ENCODE assay signal across 23 cellular contexts in genomic region chr19:2573916-2574315, GRCh38.
"Had no signal": no experiment of that assay in that cellular context is flagged by ENCODE, and none has a peak within 500 bp of the region (broad histone marks: within the 10 kb centered on the region; RNA-seq: fewer than 3 reads in every experiment).

No MANE protein-coding gene starts in this region.

- H3K9me3 Mint-ChIP-seq: activated naive CD8-positive, alpha-beta T cell treated with anti-CD3 and anti-CD28 coated beads, Interleukin-2, amount 50 U/mL, for 24 hours; activated T-cell treated with anti-CD3 and anti-CD28 coated beads, Interleukin-2, amount 50 U/mL, for 24 hours; activated T-helper 2 cell treated with anti-CD3 and anti-CD28 coated beads, Interferon-gamma antibody, Interleukin-2, Interleukin-4, amounts not matched to agents 10 μg/mL and 5 μg/mL and 100 μg/mL, durations not matched to agents 14 hours and 24 hours and 36 hours had no signal

- H3K27me3 Mint-ChIP-seq: memory B cell had no signal

- ATAC-seq: activated naive CD8-positive, alpha-beta T cell treated with anti-CD3 and anti-CD28 coated beads, Interleukin-2, amount 50 U/mL, for 24 hours; gastroesophageal sphincter; heart right ventricle; left ventricle myocardium superior; naive thymus-derived CD4-positive, alpha-beta T cell had no signal

- H3K27me3 ChIP-seq: brain microvascular endothelial cell, gastroesophageal sphincter, heart right ventricle, upper lobe of left lung had no signal

- H3K36me3 ChIP-seq: brain microvascular endothelial cell, gastroesophageal sphincter, heart right ventricle, upper lobe of left lung had no signal

- H2AFZ ChIP-seq: parathyroid adenoma had no signal

- H3K79me2 ChIP-seq: parathyroid adenoma had no signal

- H3K27ac ChIP-seq: brain microvascular endothelial cell, coronary artery, gastroesophageal sphincter, heart right ventricle, parathyroid adenoma, SK-N-MC, upper lobe of left lung had no signal

- H3K27ac Mint-ChIP-seq: activated CD4-positive, alpha-beta memory T cell treated with anti-CD3 and anti-CD28 coated beads, Interleukin-2, amount 10 ng/mL, durations not matched to agents 7 days and 5 days; activated naive CD8-positive, alpha-beta T cell treated with anti-CD3 and anti-CD28 coated beads, Interleukin-2, amount 50 U/mL, for 24 hours; activated T-cell treated with anti-CD3 and anti-CD28 coated beads, Interleukin-2, amount 50 U/mL, for 24 hours; activated T-helper 2 cell treated with anti-CD3 and anti-CD28 coated beads, Interferon-gamma antibody, Interleukin-2, Interleukin-4, amounts not matched to agents 10 μg/mL and 5 μg/mL and 100 μg/mL, durations not matched to agents 14 hours and 24 hours and 36 hours; stimulated activated naive CD8-positive, alpha-beta T cell treated with anti-CD3 and anti-CD28 coated beads, Interleukin-15, Interleukin-2, amounts not matched to agents 100 ng/mL and 50 ng/mL, for 24 hours had no signal

- FAIRE-seq: endometrium had no signal

- DNase-seq: activated CD4-positive, alpha-beta memory T cell treated with anti-CD3 and anti-CD28 coated beads, Interleukin-2, amount 10 ng/mL, durations not matched to agents 7 days and 5 days; activated CD4-positive, alpha-beta T cell treated with anti-CD3 and anti-CD28 coated beads for 48 hours; activated CD4-positive, CD25-positive, alpha-beta regulatory T cell; activated naive CD4-positive, alpha-beta T cell treated with anti-CD3 and anti-CD28 coated beads, Interleukin-2, amount 10 ng/mL, durations not matched to agents 7 days and 5 days; activated naive CD8-positive, alpha-beta T cell treated with anti-CD3 and anti-CD28 coated beads, Interleukin-2, amount 50 U/mL, for 24 hours; activated T-cell treated with anti-CD3 and anti-CD28 coated beads, Interleukin-2, amount 50 U/mL, for 24 hours; anterior cingulate cortex; brain microvascular endothelial cell; heart right ventricle; left ventricle myocardium superior; naive thymus-derived CD4-positive, alpha-beta T cell; stimulated activated CD4-positive, alpha-beta T cell treated with anti-CD3 and anti-CD28 coated beads, Interleukin-2, amount 100 ng/mL, for 24 hours; T-helper 9 cell; upper lobe of left lung had no signal

- H3K4me3 Mint-ChIP-seq: activated CD4-positive, alpha-beta memory T cell treated with anti-CD3 and anti-CD28 coated beads, Interleukin-2, amount 10 ng/mL, durations not matched to agents 7 days and 5 days; activated naive CD4-positive, alpha-beta T cell treated with anti-CD3 and anti-CD28 coated beads, Interleukin-2, amount 10 ng/mL, durations not matched to agents 7 days and 5 days; activated naive CD8-positive, alpha-beta T cell treated with anti-CD3 and anti-CD28 coated beads, Interleukin-2, amount 50 U/mL, for 24 hours; activated T-cell treated with anti-CD3 and anti-CD28 coated beads, Interleukin-2, amount 50 U/mL, for 24 hours; central memory CD8-positive, alpha-beta T cell; memory B cell; naive thymus-derived CD4-positive, alpha-beta T cell; stimulated activated naive CD8-positive, alpha-beta T cell treated with anti-CD3 and anti-CD28 coated beads, Interleukin-15, Interleukin-2, amounts not matched to agents 100 ng/mL and 50 ng/mL, for 24 hours had no signal

- H3K4me3 ChIP-seq: coronary artery, gastroesophageal sphincter, heart right ventricle, SK-N-MC, upper lobe of left lung had no signal

- H3K9ac ChIP-seq: parathyroid adenoma had no signal

- H3K9me3 ChIP-seq: gastroesophageal sphincter, upper lobe of left lung had no signal

- H3K4me1 Mint-ChIP-seq: central memory CD8-positive, alpha-beta T cell had no signal
